In the genomic region with DNA sequence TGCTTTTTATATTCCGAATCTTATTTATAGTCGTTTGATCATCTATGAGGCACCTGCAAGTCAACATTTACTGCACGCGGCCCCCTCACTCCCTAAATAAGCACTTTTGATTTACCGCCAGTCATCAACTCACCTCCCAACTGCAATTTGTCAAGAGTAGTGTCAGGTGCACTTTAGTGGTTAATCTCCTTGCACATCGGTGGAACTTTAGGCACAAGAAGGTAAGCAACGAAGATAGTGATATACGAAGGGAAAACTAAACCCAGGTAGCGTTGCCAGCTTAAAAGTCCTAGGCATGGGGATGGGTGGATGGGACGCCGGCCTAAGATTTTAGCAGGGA, we compare ENCODE assay signal across 1 cellular context.
TF ChIP-seq lines count a peak whose summit lies in the region.

No MANE protein-coding gene starts in this region.

TF ChIP-seq in endothelial cell of umbilical vein, 7 proteins besides CTCF, POLR2A, EP300 and RAD21 (continued from another document):
- TF ChIP-seq GATA2 (IDR thresholded peaks at IDR 0.05; ENCODE audit: insufficient read depth, insufficient read length, low read depth, low read length) (no peak), FOS (IDR thresholded peaks at IDR 0.05; ENCODE audit: borderline replicate concordance, insufficient read depth, low read length) (no peak), EZH2 (IDR thresholded peaks at IDR 0.05; ENCODE audit: borderline replicate concordance, low read depth, low read length, severe bottlenecking) (no peak), POLR2AphosphoS5 (IDR thresholded peaks at IDR 0.05; ENCODE audit: insufficient read depth, low read depth, low read length) (no peak), MYC (IDR thresholded peaks at IDR 0.05; ENCODE audit: low read depth, low read length) (no peak)
- TF ChIP-seq, protein P1, sequence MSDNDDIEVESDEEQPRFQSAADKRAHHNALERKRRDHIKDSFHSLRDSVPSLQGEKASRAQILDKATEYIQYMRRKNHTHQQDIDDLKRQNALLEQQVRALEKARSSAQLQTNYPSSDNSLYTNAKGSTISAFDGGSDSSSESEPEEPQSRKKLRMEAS (IDR thresholded peaks at IDR 0.05; ENCODE audit: insufficient read depth, insufficient read length) = no peak
